Comparison of ENCODE assay signal across 13 cellular contexts in genomic region chr1:194658090-194658439, GRCh38.
DNase-seq lines count a peak whose midpoint lies in the region; ATAC-seq, FAIRE-seq and TF ChIP-seq lines count a peak whose summit lies in the region.
"Had no signal": no experiment of that assay in that cellular context is flagged by ENCODE, and none has a peak within 500 bp of the region (broad histone marks: within the 10 kb centered on the region; RNA-seq: fewer than 3 reads in every experiment).

No MANE protein-coding gene starts in this region.

- ATAC-seq in A549 (no peak), PC-3 (peak; percentile 99), HG02885 (IDR thresholded peaks at IDR 0.05; ENCODE audit: poor library complexity, unreplicated experiment) (no peak), HG02588 (IDR thresholded peaks at IDR 0.05; ENCODE audit: unreplicated experiment) (no peak)

- no peaks in the 10 kb centered on the region for H3F3A ChIP-seq in PC-3 (ENCODE audit: low read length, unreplicated experiment)

- CTCF ChIA-PET in A549 (lab: Yijun Ruan, JAX) = no interaction called here
- CTCF ChIA-PET in PC-3 (lab: Charles Lee) = no interaction called here

- TF ChIP-seq CTCF in A549 (IDR thresholded peaks at IDR 0.05) (no peak), PC-3 (conservative IDR thresholded peaks at IDR 0.05; ENCODE audit: low read depth, low read length) (no peak), choroid plexus epithelial cell (conservative IDR thresholded peaks at IDR 0.05; ENCODE audit: low read depth, low read length) (no peak)

- no peak for FAIRE-seq in A549 (lab: Jason Lieb, UNC)
- FAIRE-seq: colon had no signal

- H3K27me3 ChIP-seq in PC-3 (ENCODE audit: low read length) = no peaks in the 10 kb centered on the region

- H3K4me3 ChIP-seq in A549 (no peak overlapping the region), PC-3 (ENCODE audit: low read length) (no peak overlapping the region), choroid plexus epithelial cell (ENCODE audit: low read depth, low read length) (no peak overlapping the region)

- H3K4me1 ChIP-seq in A549 (no peaks in the 10 kb centered on the region), PC-3 (ENCODE audit: insufficient read depth, low read length) (peaks cover 8% of the 10 kb centered on the region)

- H3K27ac ChIP-seq in A549 (no peak overlapping the region), PC-3 (ENCODE audit: low read length) (no peak overlapping the region)
- H3K27ac ChIP-seq: HL-60 had no signal

- no peaks in the 10 kb centered on the region for H3K36me3 ChIP-seq in PC-3 (ENCODE audit: low read depth, low read length)

- H3K4me2 ChIP-seq in A549 (peak overlapping the region; percentile 30; the same call in 1 of the 3 replicates), PC-3 (ENCODE audit: low read length) (peak overlapping the region; percentile 57)

- POLR2A ChIA-PET in A549 (lab: Yijun Ruan, JAX) (interaction anchor here (0.6 kb wide), 1 partner anchor 15 kb away, joined by 3 read pairs; no protein-coding TSS in a partner anchor), PC-3 (lab: Charles Lee; ENCODE audit: unreplicated experiment) (interaction anchor here (0.6 kb wide), 1 partner anchor 53 kb away, joined by 3 read pairs; no protein-coding TSS in a partner anchor)

- TF ChIP-seq RAD21 in A549 (conservative IDR thresholded peaks at IDR 0.05 in 1 of 2, IDR thresholded peaks at IDR 0.05 in 1 of 2) = no peak

- no peak overlapping the region for H3K9ac ChIP-seq in PC-3 (ENCODE audit: low read length)

- no peak for TF ChIP-seq EP300 in A549 (IDR thresholded peaks at IDR 0.05)

- no peaks in the 10 kb centered on the region for H3K79me2 ChIP-seq in PC-3 (ENCODE audit: low read length)

- no peaks in the 10 kb centered on the region for H3K9me2 ChIP-seq in PC-3 (replicated peaks; ENCODE audit: low read length)

- H4K20me1 ChIP-seq in PC-3 (ENCODE audit: low read length) = no peaks in the 10 kb centered on the region

- H3K9me3 ChIP-seq in A549 (no peaks in the 10 kb centered on the region), PC-3 (ENCODE audit: low read length) (no peaks in the 10 kb centered on the region)

- DNase-seq in A549 (ENCODE audit: low read depth in 1 of 2, low spot score in 1 of 2) = peak in 1 of 2 experiments; percentile 21
- DNase-seq in H4 (ENCODE audit: low spot score) = peak; percentile 78
- DNase-seq in PC-3 = peak; percentile 78
- peak; percentile 18 for DNase-seq in choroid plexus epithelial cell (ENCODE audit: low read depth)
- no peak for DNase-seq in NCI-H2081 treated with DMSO at 0.1 percent for 48 hours (lab: John Stamatoyannopoulos, UW)
- DNase-seq in SK-N-DZ (ENCODE audit: low spot score) = no peak
- DNase-seq: activated effector memory CD4-positive, alpha-beta T cell treated with Interleukin-2 at 50 U/mL for 16 hours; glutamatergic neuron; NCI-H1930 had no signal

- no TSS peak for BruUV-seq in PC-3 (replicated peaks; lab: Mats Ljungman, UMichigan)

- 12% methylated on average over 1 of the region's 1 CpG for whole genome bisulfite sequencing in A549 (ENCODE audit: missing lambda C conversion rate)

- H2AFZ ChIP-seq in PC-3 (ENCODE audit: low read length) = no peak overlapping the region

- TF ChIP-seq POLR2A in A549 (IDR thresholded peaks at IDR 0.05; ENCODE audit: low read length) = no peak

- intact Hi-C loops in PC-3 (cut with micrococcal nuclease) = loop anchor here (5.0 kb wide), 1 partner anchor 71 kb away; no protein-coding TSS in a partner anchor

TF ChIP-seq in A549, 52 proteins besides CTCF, POLR2A, EP300 and RAD21:
- TF ChIP-seq E2F6 (IDR thresholded peaks at IDR 0.05; ENCODE audit: borderline replicate concordance, low read depth) (no peak), MAX (IDR thresholded peaks at IDR 0.05) (no peak), TFCP2L1 (CRISPR knock-in tag; IDR thresholded peaks at IDR 0.05) (no peak), SREBF2 (IDR thresholded peaks at IDR 0.05) (no peak), RNF2 (IDR thresholded peaks at IDR 0.05; ENCODE audit: borderline replicate concordance, low read depth) (no peak), KDM5A (IDR thresholded peaks at IDR 0.05) (no peak), ELK1 (IDR thresholded peaks at IDR 0.05; ENCODE audit: low read depth, low read length) (no peak), KDM1A (IDR thresholded peaks at IDR 0.05; ENCODE audit: low read depth) (no peak), ZC3H11A (IDR thresholded peaks at IDR 0.05) (no peak), EHMT2 (IDR thresholded peaks at IDR 0.05; ENCODE audit: low read depth) (no peak)

Comparison
In these comparisons a context has a peak if more than half of its experiments do, and no peak if none do; other contexts are left out.
1. DNase-seq: peak in H4 (single experiment), PC-3 (single experiment) and choroid plexus epithelial cell (single experiment); none in NCI-H2081 treated with DMSO at 0.1 percent for 48 hours (single experiment) and SK-N-DZ (single experiment).